In genomic region chr5:14211818-14212799, GRCh38 we compare ENCODE assay signal across 11 cellular contexts.
DNase-seq lines count a peak whose midpoint lies in the region; ATAC-seq and TF ChIP-seq lines count a peak whose summit lies in the region.
"Had no signal": no experiment of that assay in that cellular context is flagged by ENCODE, and none has a peak within 500 bp of the region (broad histone marks: within the 10 kb centered on the region; RNA-seq: fewer than 3 reads in every experiment).

No MANE protein-coding gene starts in this region.

- H3K4me1 ChIP-seq in smooth muscle cell (ENCODE audit: low read depth), result peaks cover 31% of the 10 kb centered on the region
- peaks cover 20% of the 10 kb centered on the region for H3K4me1 ChIP-seq in ovary (ENCODE audit: insufficient read depth)

- ATAC-seq in GM19025 (IDR thresholded peaks at IDR 0.05; ENCODE audit: low read depth, unreplicated experiment), result peak; percentile 24
- ATAC-seq in HG02852 (IDR thresholded peaks at IDR 0.05; ENCODE audit: unreplicated experiment), result peak; percentile 33
- ATAC-seq: left cardiac atrium had no signal

- H3F3A ChIP-seq in smooth muscle cell (ENCODE audit: low read depth), result peaks cover 22% of the 10 kb centered on the region

- no peak overlapping the region for H2AFZ ChIP-seq in smooth muscle cell (ENCODE audit: low read depth)

- no peak for TF ChIP-seq POLR2A in ovary (IDR thresholded peaks at IDR 0.05)

- TF ChIP-seq EP300 in ovary (IDR thresholded peaks at IDR 0.05), result no peak

- no peak overlapping the region for H3K9ac ChIP-seq in smooth muscle cell (ENCODE audit: low read depth)

- H3K27ac ChIP-seq in smooth muscle cell (ENCODE audit: low read depth), result peak overlapping the region; percentile 95
- H3K27ac ChIP-seq in ovary, result no peak overlapping the region
- H3K27ac ChIP-seq: coronary artery had no signal

- H3K4me3 Mint-ChIP-seq in activated T-helper 1 cell treated with anti-CD3 and anti-CD28 coated beads, Interleukin-12 subunit alpha, Interleukin-12 subunit beta, Interleukin-2, Interleukin-4 antibody, amounts not matched to agents 30 ng/mL and 10 ng/mL and 1 ng/mL, durations not matched to agents 14 hours and 24 hours and 36 hours, result no peak overlapping the region

- peak overlapping the region; percentile 44 for H3K27ac Mint-ChIP-seq in activated T-helper 1 cell treated with anti-CD3 and anti-CD28 coated beads, Interleukin-12 subunit alpha, Interleukin-12 subunit beta, Interleukin-2, Interleukin-4 antibody, amounts not matched to agents 30 ng/mL and 10 ng/mL and 1 ng/mL, durations not matched to agents 14 hours and 24 hours and 36 hours

- H3K4me3 ChIP-seq in smooth muscle cell (no peak overlapping the region), ovary (no peak overlapping the region)
- H3K4me3 ChIP-seq: coronary artery had no signal

- intact Hi-C loops in activated T-helper 1 cell treated with anti-CD3 and anti-CD28 coated beads, Interleukin-12 subunit alpha, Interleukin-12 subunit beta, Interleukin-2, Interleukin-4 antibody, amounts not matched to agents 30 ng/mL and 10 ng/mL and 1 ng/mL, durations not matched to agents 14 hours and 24 hours and 36 hours (cut with micrococcal nuclease), result loop anchor here (5.0 kb wide), 1 partner anchor 50 kb away; no protein-coding TSS in a partner anchor
- intact Hi-C loops in ovary (cut with DNase I), result loop anchor here in 3 of 4 donors (5.0 to 10.0 kb wide), 2 partner anchors 67 to 1435 kb away; partner anchors contain the start of gene TRIO (in 2 of the 3)

- H3K36me3 ChIP-seq in smooth muscle cell (ENCODE audit: low read depth), result no peaks in the 10 kb centered on the region
- no peaks in the 10 kb centered on the region for H3K36me3 ChIP-seq in ovary

- H3K27me3 Mint-ChIP-seq in activated T-helper 1 cell treated with anti-CD3 and anti-CD28 coated beads, Interleukin-12 subunit alpha, Interleukin-12 subunit beta, Interleukin-2, Interleukin-4 antibody, amounts not matched to agents 30 ng/mL and 10 ng/mL and 1 ng/mL, durations not matched to agents 14 hours and 24 hours and 36 hours (ENCODE audit: insufficient read depth), result peaks cover 7% of the 10 kb centered on the region

- H3K36me3 Mint-ChIP-seq in activated T-helper 1 cell treated with anti-CD3 and anti-CD28 coated beads, Interleukin-12 subunit alpha, Interleukin-12 subunit beta, Interleukin-2, Interleukin-4 antibody, amounts not matched to agents 30 ng/mL and 10 ng/mL and 1 ng/mL, durations not matched to agents 14 hours and 24 hours and 36 hours (ENCODE audit: low read depth), result no peaks in the 10 kb centered on the region

- H3K4me2 ChIP-seq in smooth muscle cell, result no peak overlapping the region

- H3K27me3 ChIP-seq in smooth muscle cell (ENCODE audit: low read depth), result no peaks in the 10 kb centered on the region
- no peaks in the 10 kb centered on the region for H3K27me3 ChIP-seq in ovary

- H3K9me3 ChIP-seq in smooth muscle cell (replicated peaks; ENCODE audit: low read depth), result no peaks in the 10 kb centered on the region
- H3K9me3 ChIP-seq in ovary, result no peaks in the 10 kb centered on the region

- H3K79me2 ChIP-seq in smooth muscle cell (ENCODE audit: low read depth), result peaks cover 89% of the 10 kb centered on the region

- H4K20me1 ChIP-seq in smooth muscle cell (ENCODE audit: low read depth), result peaks cover 51% of the 10 kb centered on the region

- no peak for DNase-seq in activated T-helper 1 cell treated with anti-CD3 and anti-CD28 coated beads, Interleukin-12 subunit alpha, Interleukin-12 subunit beta, Interleukin-2, Interleukin-4 antibody, amounts not matched to agents 30 ng/mL and 10 ng/mL and 1 ng/mL, durations not matched to agents 14 hours and 24 hours and 36 hours (ENCODE audit: low spot score)
- DNase-seq in smooth muscle cell (lab: John Stamatoyannopoulos, UW; ENCODE audit: unreplicated experiment) (no peak), RKO (ENCODE audit: low spot score) (no peak), AG20443 (ENCODE audit: low spot score) (no peak), AG08395 (ENCODE audit: low spot score) (no peak), ovary (no peak)
- DNase-seq: left cardiac atrium, NCI-H226 had no signal

- H3K9me3 Mint-ChIP-seq in activated T-helper 1 cell treated with anti-CD3 and anti-CD28 coated beads, Interleukin-12 subunit alpha, Interleukin-12 subunit beta, Interleukin-2, Interleukin-4 antibody, amounts not matched to agents 30 ng/mL and 10 ng/mL and 1 ng/mL, durations not matched to agents 14 hours and 24 hours and 36 hours, result no peaks in the 10 kb centered on the region

- 85% methylated on average over 5 of the region's 5 CpGs for WGBS in smooth muscle cell (ENCODE audit: low lambda C conversion rate)
- 78 to 87% (median 84%) methylated on average over 5 of the region's 5 CpGs for WGBS in ovary, 3 donors

- no peak for TF ChIP-seq CTCF in smooth muscle cell (IDR thresholded peaks at IDR 0.05; ENCODE audit: borderline replicate concordance, insufficient read depth, poor library complexity, severe bottlenecking)
- TF ChIP-seq CTCF in ovary (IDR thresholded peaks at IDR 0.05), result no peak

- H3K4me1 Mint-ChIP-seq in activated T-helper 1 cell treated with anti-CD3 and anti-CD28 coated beads, Interleukin-12 subunit alpha, Interleukin-12 subunit beta, Interleukin-2, Interleukin-4 antibody, amounts not matched to agents 30 ng/mL and 10 ng/mL and 1 ng/mL, durations not matched to agents 14 hours and 24 hours and 36 hours (ENCODE audit: low read depth), result peaks cover 36% of the 10 kb centered on the region
